Comparison of ENCODE assay signal across 8 cellular contexts in the genomic region with DNA sequence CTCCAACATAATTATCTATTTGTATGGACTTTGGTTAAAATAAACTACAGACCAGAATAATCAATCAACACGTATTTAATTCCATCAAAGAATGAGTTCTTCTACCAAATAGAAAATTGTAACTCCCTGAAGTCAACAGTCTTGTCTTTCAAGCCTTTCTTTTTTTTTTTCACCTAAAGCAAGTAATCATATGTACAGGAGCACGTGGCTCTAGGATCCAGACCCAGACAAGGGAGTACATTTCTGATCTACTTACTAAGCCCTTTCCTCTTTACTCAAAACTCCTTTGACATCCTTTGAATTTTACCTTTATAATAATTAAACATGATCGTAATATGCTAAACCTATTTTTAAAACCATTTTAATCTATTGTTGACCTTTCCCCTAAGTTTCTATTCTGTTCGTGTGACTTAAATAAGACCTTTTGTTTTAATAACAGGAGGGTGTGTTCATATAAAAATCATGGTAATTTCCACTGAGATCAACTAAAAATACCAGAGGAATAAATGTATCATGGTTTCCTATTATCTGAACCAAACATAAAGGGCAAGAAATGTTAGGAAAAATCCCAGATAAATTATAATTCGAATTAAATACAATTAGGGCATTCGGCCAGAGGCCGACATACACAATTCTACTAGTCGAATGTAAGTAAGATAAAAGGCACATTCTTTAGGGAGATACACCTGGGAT. TPM values are rescaled to one million over a fixed set of nuclear protein-coding genes. Genes with fewer than 3 reads are reported as not detected.
A peak's percentile ranks its signal among the peaks of the same experiment; 100 is the strongest.
DNase-seq lines count a peak whose midpoint lies in the region; ATAC-seq, FAIRE-seq and TF ChIP-seq lines count a peak whose summit lies in the region.

No MANE protein-coding gene starts in this region.

- no peaks in the 10 kb centered on the region for H3K27me3 Mint-ChIP-seq in activated naive CD4-positive, alpha-beta T cell treated with anti-CD3 and anti-CD28 coated beads, Interleukin-2, amount 50 U/mL, for 24 hours
- peaks cover 1% of the 10 kb centered on the region for H3K27me3 Mint-ChIP-seq in activated T-helper 17 cell treated with anti-CD3 and anti-CD28 coated beads, Interleukin-2, amount 50 U/mL, for 72 hours

- no peak for DNase-seq in activated naive CD4-positive, alpha-beta T cell treated with anti-CD3 and anti-CD28 coated beads, Interleukin-2, amount 50 U/mL, for 16 hours
- DNase-seq in iPS DF 6.9 (ENCODE audit: low read depth, low spot score) (no peak), transverse colon (no peak), GM12892 (ENCODE audit: insufficient read length) (no peak), left colon (no peak), omental fat pad (ENCODE audit: low spot score) (no peak)

- no peak overlapping the region for H3K27ac ChIP-seq in iPS DF 6.9 (ENCODE audit: low read length)
- peak overlapping the region; percentile 91 to 97 (median 95) for H3K27ac ChIP-seq in transverse colon

- peaks cover 56% of the 10 kb centered on the region for H3K4me1 Mint-ChIP-seq in activated naive CD4-positive, alpha-beta T cell treated with anti-CD3 and anti-CD28 coated beads, Interleukin-2, amount 50 U/mL, for 24 hours
- peaks cover 29% of the 10 kb centered on the region for H3K4me1 Mint-ChIP-seq in activated T-helper 17 cell treated with anti-CD3 and anti-CD28 coated beads, Interleukin-2, amount 50 U/mL, for 72 hours

- H3K9me3 Mint-ChIP-seq in activated naive CD4-positive, alpha-beta T cell treated with anti-CD3 and anti-CD28 coated beads, Interleukin-2, amount 50 U/mL, for 24 hours = no peaks in the 10 kb centered on the region
- H3K9me3 Mint-ChIP-seq in activated T-helper 17 cell treated with anti-CD3 and anti-CD28 coated beads, Interleukin-2, amount 50 U/mL, for 72 hours = no peaks in the 10 kb centered on the region

- H3K4me1 ChIP-seq in iPS DF 6.9 (ENCODE audit: control insufficient read depth, insufficient read depth, low read length) = peaks cover 1% of the 10 kb centered on the region
- H3K4me1 ChIP-seq in transverse colon = peaks cover 3 to 19% (median 11%) of the 10 kb centered on the region in 4 donors

- WGBS in iPS DF 6.9 (ENCODE audit: insufficient coverage, insufficient read length) = 100% methylated on average over 1 of the region's 8 CpGs
- whole genome bisulfite sequencing in transverse colon (ENCODE audit: low coverage in 1 of 2), 2 donors = 50 to 55% methylated on average over 8 of the region's 8 CpGs

- peak overlapping the region; percentile 97 for H3K27ac Mint-ChIP-seq in activated naive CD4-positive, alpha-beta T cell treated with anti-CD3 and anti-CD28 coated beads, Interleukin-2, amount 50 U/mL, for 24 hours
- H3K27ac Mint-ChIP-seq in activated T-helper 17 cell treated with anti-CD3 and anti-CD28 coated beads, Interleukin-2, amount 50 U/mL, for 72 hours = peak overlapping the region; percentile 74

- no peak for TF ChIP-seq EP300 in transverse colon (IDR thresholded peaks at IDR 0.05; ENCODE audit: low read depth)

- H3K27me3 ChIP-seq in iPS DF 6.9 (ENCODE audit: control insufficient read depth, insufficient read depth, low read length) (no peaks in the 10 kb centered on the region), transverse colon (no peaks in the 10 kb centered on the region)

- TF ChIP-seq POLR2A in transverse colon (IDR thresholded peaks at IDR 0.05) = no peak
- TF ChIP-seq POLR2A in GM12892 (IDR thresholded peaks at IDR 0.05; ENCODE audit: low read depth, low read length) = no peak

- H3K36me3 ChIP-seq in iPS DF 6.9 (ENCODE audit: control insufficient read depth, insufficient read depth, low read length) (no peaks in the 10 kb centered on the region), transverse colon (no peaks in the 10 kb centered on the region)

- peak overlapping the region; percentile 96 for H3K4me3 Mint-ChIP-seq in activated naive CD4-positive, alpha-beta T cell treated with anti-CD3 and anti-CD28 coated beads, Interleukin-2, amount 50 U/mL, for 24 hours
- peak overlapping the region; percentile 81 for H3K4me3 Mint-ChIP-seq in activated T-helper 17 cell treated with anti-CD3 and anti-CD28 coated beads, Interleukin-2, amount 50 U/mL, for 72 hours

- no peak for ATAC-seq in activated T-helper 17 cell treated with anti-CD3 and anti-CD28 coated beads, Interleukin-2, amount 50 U/mL, for 72 hours (replicated peaks)
- ATAC-seq in left colon (no peak), omental fat pad (ENCODE audit: low FRiP score) (no peak)

- H3K36me3 Mint-ChIP-seq in activated naive CD4-positive, alpha-beta T cell treated with anti-CD3 and anti-CD28 coated beads, Interleukin-2, amount 50 U/mL, for 24 hours = peaks cover 15% of the 10 kb centered on the region
- peaks cover 55% of the 10 kb centered on the region for H3K36me3 Mint-ChIP-seq in activated T-helper 17 cell treated with anti-CD3 and anti-CD28 coated beads, Interleukin-2, amount 50 U/mL, for 72 hours (ENCODE audit: low read depth)

- no peak for FAIRE-seq in GM12892 (lab: Jason Lieb, UNC)

- in situ Hi-C loops in transverse colon (cut with MboI; ENCODE audit: low pct_ligation_motif_present in 1 of 4, low pct_unique_long_range_greater_than_20kb in 1 of 4, low sequenced_read_pairs in 3 of 4) = no loop called here

- TF ChIP-seq CTCF in transverse colon (IDR thresholded peaks at IDR 0.05) = no peak
- TF ChIP-seq CTCF in omental fat pad (IDR thresholded peaks at IDR 0.05) = no peak

- H3K4me3 ChIP-seq in iPS DF 6.9 (ENCODE audit: low read length) (peak overlapping the region; percentile 91; the same call in 1 of the 2 replicates), transverse colon (peak overlapping the region in 2 of 4 donors; percentile 83 to 98)

- intact Hi-C loops in transverse colon (cut with DNase I; ENCODE audit: low total_unique reads) (loop anchor here (10.0 kb wide), 3 partner anchors 79 to 521 kb away; partner anchors contain the start of gene UBL3), left colon (cut with DNase I, micrococcal nuclease) (loop anchor here in 1 of 2 donors (10.0 kb wide), 2 partner anchors 251 to 521 kb away; no protein-coding TSS in a partner anchor)

- H3K9me3 ChIP-seq in iPS DF 6.9 (ENCODE audit: control insufficient read depth, insufficient read depth, low read length) (no peaks in the 10 kb centered on the region), transverse colon (no peaks in the 10 kb centered on the region)

RNA-seq across cellular contexts. Expression of gene SLC7A1, which starts 1.7 kb away (rescaled TPM):
- 100 to 1,000 TPM in 1 of 2 donors, 10 to 100 TPM in 1; 60.1 to 114 TPM for total RNA-seq in activated T-helper 17 cell treated with anti-CD3 and anti-CD28 coated beads, Interleukin-2, amount 50 U/mL, for 72 hours
- 10 to 100 TPM; 10.8 to 21.4 (median 17.9) TPM for total RNA-seq in transverse colon
- polyA plus RNA-seq in GM12892 (2012; ENCODE audit: missing spikeins) = 13.4 TPM
- 10 to 100 TPM; 39.9 to 56.9 TPM for total RNA-seq in left colon
- 10 to 100 TPM; 18.5 to 60.5 (median 25.8) TPM for total RNA-seq in omental fat pad
